Comparison of ENCODE assay signal across 30 cellular contexts in the genomic region with DNA sequence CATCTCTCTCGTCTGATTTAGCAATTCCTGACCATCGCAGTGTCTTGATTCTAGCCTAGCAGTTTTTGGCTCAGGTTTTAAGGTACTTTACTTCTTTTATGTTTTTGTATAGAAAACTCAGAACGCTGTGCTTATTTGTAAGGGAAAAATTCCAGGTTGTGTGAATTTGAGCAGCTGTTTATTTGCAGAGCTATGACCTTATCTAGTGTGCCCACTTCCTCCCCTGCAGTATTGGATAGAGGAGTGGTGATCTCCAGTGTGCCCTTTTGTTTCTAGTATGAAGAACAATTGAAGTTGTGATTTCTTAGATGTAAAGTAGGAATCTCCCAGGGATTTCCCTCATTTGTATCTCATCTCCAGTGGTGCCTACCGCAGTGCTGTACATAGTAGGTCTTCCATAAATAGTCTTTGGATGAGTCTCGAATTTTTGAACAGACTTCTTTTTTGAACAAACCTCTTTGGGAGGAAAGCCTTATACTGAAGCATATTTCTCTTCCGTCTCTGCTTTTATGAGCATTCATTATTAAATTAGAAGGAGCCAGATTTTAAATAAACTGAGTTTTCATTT. TPM values are rescaled to one million over a fixed set of nuclear protein-coding genes. Genes with fewer than 3 reads are reported as not detected.
"Had no signal": no experiment of that assay in that cellular context is flagged by ENCODE, and none has a peak within 500 bp of the region (broad histone marks: within the 10 kb centered on the region; RNA-seq: fewer than 3 reads in every experiment).

No MANE protein-coding gene starts in this region.

- H3K36me3 ChIP-seq: ovary had no signal

- H3K27ac ChIP-seq: adrenal gland, ascending aorta, colonic mucosa, dorsolateral prefrontal cortex, ovary, psoas muscle, right atrium auricular region, WERI-Rb-1 had no signal

- FAIRE-seq: endothelial cell of umbilical vein had no signal

- H3K9me3 Mint-ChIP-seq: activated T-cell treated with anti-CD3 and anti-CD28 coated beads, Interleukin-2, amount 50 U/mL, for 24 hours; activated T-helper 2 cell treated with anti-CD3 and anti-CD28 coated beads, Interferon-gamma antibody, Interleukin-2, Interleukin-4, amounts not matched to agents 10 μg/mL and 5 μg/mL and 100 μg/mL, durations not matched to agents 14 hours and 24 hours and 36 hours; effector memory CD8-positive, alpha-beta T cell; mesothelial cell of epicardium; naive thymus-derived CD8-positive, alpha-beta T cell had no signal

- ATAC-seq: effector memory CD8-positive, alpha-beta T cell; esophagus mucosa; left ventricle myocardium superior; naive thymus-derived CD8-positive, alpha-beta T cell; psoas muscle had no signal

- H3K4me3 ChIP-seq: adrenal gland, ascending aorta, colonic mucosa, dorsolateral prefrontal cortex, ovary, psoas muscle, right atrium auricular region, upper lobe of left lung had no signal

- H3K9me3 ChIP-seq: adrenal gland, ascending aorta, colonic mucosa, ovary, psoas muscle, right atrium auricular region, upper lobe of left lung had no signal

- DNase-seq: activated CD4-positive, alpha-beta T cell treated with anti-CD3 and anti-CD28 coated beads for 1 hour; activated CD4-positive, alpha-beta T cell treated with anti-CD3 and anti-CD28 coated beads, Interleukin-2, amount 50 U/mL, for 4 hours; activated CD8-positive, alpha-beta memory T cell treated with anti-CD3 and anti-CD28 coated beads for 24 hours; activated CD8-positive, alpha-beta memory T cell treated with anti-CD3 and anti-CD28 coated beads, Interleukin-2, amount 50 U/mL, for 4 hours; activated naive CD4-positive, alpha-beta T cell; activated T-cell treated with anti-CD3 and anti-CD28 coated beads, Interleukin-2, amount 50 U/mL, for 24 hours; adrenal gland; central memory CD4-positive, alpha-beta T cell; colonic mucosa; dorsolateral prefrontal cortex; effector memory CD8-positive, alpha-beta T cell; foreskin melanocyte; hippocampal formation; left ventricle myocardium superior; mammary epithelial cell; naive thymus-derived CD8-positive, alpha-beta T cell; ovary; psoas muscle; stimulated activated CD4-positive, alpha-beta T cell treated with anti-CD3 and anti-CD28 coated beads, Interleukin-12 subunit alpha, Interleukin-12 subunit beta, amount 100 ng/mL, for 4 hours; stimulated activated CD4-positive, alpha-beta T cell treated with anti-CD3 and anti-CD28 coated beads, Interleukin-4, amount 100 ng/mL, for 4 hours; upper lobe of left lung; WERI-Rb-1 had no signal

- H3K27ac Mint-ChIP-seq: activated naive CD8-positive, alpha-beta T cell; activated T-cell treated with anti-CD3 and anti-CD28 coated beads, Interleukin-2, amount 50 U/mL, for 24 hours; activated T-helper 2 cell treated with anti-CD3 and anti-CD28 coated beads, Interferon-gamma antibody, Interleukin-2, Interleukin-4, amounts not matched to agents 10 μg/mL and 5 μg/mL and 100 μg/mL, durations not matched to agents 14 hours and 24 hours and 36 hours; mesothelial cell of epicardium had no signal

- H3K4me3 Mint-ChIP-seq: activated naive CD8-positive, alpha-beta T cell; activated T-cell treated with anti-CD3 and anti-CD28 coated beads, Interleukin-2, amount 50 U/mL, for 24 hours; effector memory CD8-positive, alpha-beta T cell; mesothelial cell of epicardium; naive thymus-derived CD8-positive, alpha-beta T cell had no signal

- H3K4me1 ChIP-seq: adrenal gland, ascending aorta, colonic mucosa, psoas muscle, right atrium auricular region had no signal

- H3K27me3 ChIP-seq: adrenal gland, ascending aorta, colonic mucosa, dorsolateral prefrontal cortex, ovary, right atrium auricular region, upper lobe of left lung had no signal

- H3K4me1 Mint-ChIP-seq: mesothelial cell of epicardium; naive thymus-derived CD8-positive, alpha-beta T cell had no signal

RNA-seq across cellular contexts. Expression of a gene that starts 47.5 kb away (rescaled TPM):
- total RNA-seq: activated T-helper 2 cell treated with anti-CD3 and anti-CD28 coated beads, Interferon-gamma antibody, Interleukin-2, Interleukin-4, amounts not matched to agents 10 μg/mL and 5 μg/mL and 100 μg/mL, durations not matched to agents 14 hours and 24 hours and 36 hours; endothelial cell of umbilical vein; esophagus mucosa; mammary epithelial cell; mesothelial cell of epicardium; naive thymus-derived CD8-positive, alpha-beta T cell; T-helper 2 cell treated with Interferon-gamma antibody and Interleukin-4, amounts not matched to agents 100 ng/mL and 5 ng/mL, for 36 hours had no signal
- polyA plus RNA-seq: endothelial cell of umbilical vein, mammary epithelial cell had no signal
